9 cellular contexts compared by ENCODE assay signal in genomic region chr5:989961-990530, GRCh38. TPM values are rescaled to one million over a fixed set of nuclear protein-coding genes. Genes with fewer than 3 reads are reported as not detected.
DNase-seq lines count a peak whose midpoint lies in the region; ATAC-seq and TF ChIP-seq lines count a peak whose summit lies in the region.
"Had no signal": no experiment of that assay in that cellular context is flagged by ENCODE, and none has a peak within 500 bp of the region (broad histone marks: within the 10 kb centered on the region; RNA-seq: fewer than 3 reads in every experiment).

No MANE protein-coding gene starts in this region.

- H3K9me3 Mint-ChIP-seq in natural killer cell, result peaks cover 0 to 3% of the 10 kb centered on the region in 2 donors
- H3K9me3 Mint-ChIP-seq in natural killer cell treated with Interleukin-12 subunit alpha and Interleukin-12 subunit beta and Interleukin-15 and Interleukin-18, amount 100 ng/mL, for 72 hours, result no peaks in the 10 kb centered on the region

- no peak for TF ChIP-seq POLR2A in esophagus muscularis mucosa (IDR thresholded peaks at IDR 0.05; ENCODE audit: low read depth)

- no peak overlapping the region for H3K27ac Mint-ChIP-seq in natural killer cell
- no peak overlapping the region for H3K27ac Mint-ChIP-seq in natural killer cell treated with Interleukin-12 subunit alpha and Interleukin-12 subunit beta and Interleukin-15 and Interleukin-18, amount 100 ng/mL, for 72 hours
- H3K27ac Mint-ChIP-seq: T-helper 1 cell treated with Interleukin-12 subunit alpha and Interleukin-12 subunit beta and Interleukin-4 antibody, amounts not matched to agents 30 μg/mL and 1 μg/mL, for 36 hours had no signal

- H3K27me3 ChIP-seq in esophagus muscularis mucosa, result no peaks in the 10 kb centered on the region

- DNase-seq in natural killer cell (peak; percentile 10), esophagus muscularis mucosa (ENCODE audit: extremely low spot score) (no peak), mesenteric fat pad (ENCODE audit: low spot score) (peak; percentile 90), NCI-H1092 (lab: John Stamatoyannopoulos, UW) (no peak)
- no peak for DNase-seq in natural killer cell treated with Interleukin-12 subunit alpha and Interleukin-12 subunit beta and Interleukin-15 and Interleukin-18, amount 100 ng/mL, for 72 hours (ENCODE audit: low spot score)
- no peak for DNase-seq in stimulated activated CD4-positive, alpha-beta T cell treated with anti-CD3 and anti-CD28 coated beads, Interleukin-2, amount 100 ng/mL, for 24 hours

- peaks cover 20 to 43% (median 27%) of the 10 kb centered on the region in 4 donors for H3K4me1 ChIP-seq in esophagus muscularis mucosa

- intact Hi-C loops in natural killer cell (cut with micrococcal nuclease), result no loop called here
- intact Hi-C loops in esophagus muscularis mucosa (cut with DNase I), result no loop called here

- ATAC-seq in natural killer cell (no peak), HG03095 (IDR thresholded peaks at IDR 0.05; ENCODE audit: unreplicated experiment) (no peak), HG02763 (IDR thresholded peaks at IDR 0.05; ENCODE audit: unreplicated experiment) (no peak)
- no peak for ATAC-seq in natural killer cell treated with Interleukin-12 subunit alpha and Interleukin-12 subunit beta and Interleukin-15 and Interleukin-18, amount 100 ng/mL, for 72 hours

- peak overlapping the region; percentile 51 to 76 (median 62) for H3K27ac ChIP-seq in esophagus muscularis mucosa (replicated peaks in 1 of 4)

- H3K4me1 Mint-ChIP-seq in natural killer cell, result no peaks in the 10 kb centered on the region
- H3K4me1 Mint-ChIP-seq in natural killer cell treated with Interleukin-12 subunit alpha and Interleukin-12 subunit beta and Interleukin-15 and Interleukin-18, amount 100 ng/mL, for 72 hours (ENCODE audit: low read depth in 2 of 2), result no peaks in the 10 kb centered on the region

- no peak for TF ChIP-seq EP300 in esophagus muscularis mucosa (IDR thresholded peaks at IDR 0.05)

- no peak overlapping the region for H3K4me3 Mint-ChIP-seq in natural killer cell
- H3K4me3 Mint-ChIP-seq in natural killer cell treated with Interleukin-12 subunit alpha and Interleukin-12 subunit beta and Interleukin-15 and Interleukin-18, amount 100 ng/mL, for 72 hours, result no peak overlapping the region
- H3K4me3 Mint-ChIP-seq: T-helper 1 cell treated with Interleukin-12 subunit alpha and Interleukin-12 subunit beta and Interleukin-4 antibody, amounts not matched to agents 30 μg/mL and 1 μg/mL, for 36 hours had no signal

- WGBS in esophagus muscularis mucosa, result 50% methylated on average over 12 of the region's 14 CpGs

- no peaks in the 10 kb centered on the region for H3K36me3 ChIP-seq in esophagus muscularis mucosa

- no peak overlapping the region for H3K4me3 ChIP-seq in esophagus muscularis mucosa

- peaks cover 0 to 5% (median 0%) of the 10 kb centered on the region in 4 donors for H3K9me3 ChIP-seq in esophagus muscularis mucosa

- peaks cover 12 to 24% of the 10 kb centered on the region in 2 donors for H3K27me3 Mint-ChIP-seq in natural killer cell (ENCODE audit: low read depth in 2 of 2)
- peaks cover 15 to 27% of the 10 kb centered on the region in 2 donors for H3K27me3 Mint-ChIP-seq in natural killer cell treated with Interleukin-12 subunit alpha and Interleukin-12 subunit beta and Interleukin-15 and Interleukin-18, amount 100 ng/mL, for 72 hours

- TF ChIP-seq CTCF in natural killer cell (IDR thresholded peaks at IDR 0.05) (no peak), esophagus muscularis mucosa (IDR thresholded peaks at IDR 0.05) (peak; percentile 47 to 50 (median 49))

- no peaks in the 10 kb centered on the region for H3K36me3 Mint-ChIP-seq in natural killer cell
- H3K36me3 Mint-ChIP-seq in natural killer cell treated with Interleukin-12 subunit alpha and Interleukin-12 subunit beta and Interleukin-15 and Interleukin-18, amount 100 ng/mL, for 72 hours, result no peaks in the 10 kb centered on the region

RNA-seq across cellular contexts. Expression of gene NKD2, which starts 18.6 kb away (rescaled TPM):
- total RNA-seq in natural killer cell (not detected), esophagus muscularis mucosa (1 to 10 TPM; 3.0 to 6.6 (median 5.4) TPM), mesenteric fat pad (17.1 TPM)
- total RNA-seq in natural killer cell treated with Interleukin-12 subunit alpha and Interleukin-12 subunit beta and Interleukin-15 and Interleukin-18, amount 100 ng/mL, for 72 hours, result under 1 TPM in 1 of 2 donors, not detected in 1; 0.53 TPM

Comparison
In these comparisons a context has a peak if more than half of its experiments do, and no peak if none do; other contexts are left out.
1. DNase-seq: peak in natural killer cell (single experiment) and mesenteric fat pad (single experiment); none in natural killer cell treated with Interleukin-12 subunit alpha and Interleukin-12 subunit beta and Interleukin-15 and Interleukin-18, amount 100 ng/mL, for 72 hours (single experiment), esophagus muscularis mucosa (single experiment), stimulated activated CD4-positive, alpha-beta T cell treated with anti-CD3 and anti-CD28 coated beads, Interleukin-2, amount 100 ng/mL, for 24 hours (0 of 2) and NCI-H1092 (single experiment).